Comparison of ENCODE assay signal across 1 cellular context in genomic region chr20:58990651-58991445, GRCh38.
TF ChIP-seq lines count a peak whose summit lies in the region.

No MANE protein-coding gene starts in this region.

TF ChIP-seq in GM23338, 12 proteins besides CTCF, POLR2A, EP300 and RAD21:
- TF ChIP-seq REST (IDR thresholded peaks at IDR 0.05; ENCODE audit: unreplicated experiment) (no peak), STAT1 (IDR thresholded peaks at IDR 0.05; ENCODE audit: unreplicated experiment) (no peak), JUNB (IDR thresholded peaks at IDR 0.05; ENCODE audit: unreplicated experiment) (no peak), ZNF114 (CRISPR knock-in tag; IDR thresholded peaks at IDR 0.05) (no peak), EZH2phosphoT487 (IDR thresholded peaks at IDR 0.05; ENCODE audit: unreplicated experiment) (no peak), POLR2AphosphoS5 (IDR thresholded peaks at IDR 0.05; ENCODE audit: low read depth) (no peak), CREB1 (CRISPR knock-in tag; IDR thresholded peaks at IDR 0.05; ENCODE audit: low read depth) (no peak), ETS1 (IDR thresholded peaks at IDR 0.05) (no peak), ZNF331 (CRISPR knock-in tag; IDR thresholded peaks at IDR 0.05; ENCODE audit: low read depth) (no peak), NANOG (IDR thresholded peaks at IDR 0.05; ENCODE audit: borderline replicate concordance) (no peak), EZH2 (IDR thresholded peaks at IDR 0.05; ENCODE audit: low read depth, unreplicated experiment) (no peak)
- TF ChIP-seq, protein P1, sequence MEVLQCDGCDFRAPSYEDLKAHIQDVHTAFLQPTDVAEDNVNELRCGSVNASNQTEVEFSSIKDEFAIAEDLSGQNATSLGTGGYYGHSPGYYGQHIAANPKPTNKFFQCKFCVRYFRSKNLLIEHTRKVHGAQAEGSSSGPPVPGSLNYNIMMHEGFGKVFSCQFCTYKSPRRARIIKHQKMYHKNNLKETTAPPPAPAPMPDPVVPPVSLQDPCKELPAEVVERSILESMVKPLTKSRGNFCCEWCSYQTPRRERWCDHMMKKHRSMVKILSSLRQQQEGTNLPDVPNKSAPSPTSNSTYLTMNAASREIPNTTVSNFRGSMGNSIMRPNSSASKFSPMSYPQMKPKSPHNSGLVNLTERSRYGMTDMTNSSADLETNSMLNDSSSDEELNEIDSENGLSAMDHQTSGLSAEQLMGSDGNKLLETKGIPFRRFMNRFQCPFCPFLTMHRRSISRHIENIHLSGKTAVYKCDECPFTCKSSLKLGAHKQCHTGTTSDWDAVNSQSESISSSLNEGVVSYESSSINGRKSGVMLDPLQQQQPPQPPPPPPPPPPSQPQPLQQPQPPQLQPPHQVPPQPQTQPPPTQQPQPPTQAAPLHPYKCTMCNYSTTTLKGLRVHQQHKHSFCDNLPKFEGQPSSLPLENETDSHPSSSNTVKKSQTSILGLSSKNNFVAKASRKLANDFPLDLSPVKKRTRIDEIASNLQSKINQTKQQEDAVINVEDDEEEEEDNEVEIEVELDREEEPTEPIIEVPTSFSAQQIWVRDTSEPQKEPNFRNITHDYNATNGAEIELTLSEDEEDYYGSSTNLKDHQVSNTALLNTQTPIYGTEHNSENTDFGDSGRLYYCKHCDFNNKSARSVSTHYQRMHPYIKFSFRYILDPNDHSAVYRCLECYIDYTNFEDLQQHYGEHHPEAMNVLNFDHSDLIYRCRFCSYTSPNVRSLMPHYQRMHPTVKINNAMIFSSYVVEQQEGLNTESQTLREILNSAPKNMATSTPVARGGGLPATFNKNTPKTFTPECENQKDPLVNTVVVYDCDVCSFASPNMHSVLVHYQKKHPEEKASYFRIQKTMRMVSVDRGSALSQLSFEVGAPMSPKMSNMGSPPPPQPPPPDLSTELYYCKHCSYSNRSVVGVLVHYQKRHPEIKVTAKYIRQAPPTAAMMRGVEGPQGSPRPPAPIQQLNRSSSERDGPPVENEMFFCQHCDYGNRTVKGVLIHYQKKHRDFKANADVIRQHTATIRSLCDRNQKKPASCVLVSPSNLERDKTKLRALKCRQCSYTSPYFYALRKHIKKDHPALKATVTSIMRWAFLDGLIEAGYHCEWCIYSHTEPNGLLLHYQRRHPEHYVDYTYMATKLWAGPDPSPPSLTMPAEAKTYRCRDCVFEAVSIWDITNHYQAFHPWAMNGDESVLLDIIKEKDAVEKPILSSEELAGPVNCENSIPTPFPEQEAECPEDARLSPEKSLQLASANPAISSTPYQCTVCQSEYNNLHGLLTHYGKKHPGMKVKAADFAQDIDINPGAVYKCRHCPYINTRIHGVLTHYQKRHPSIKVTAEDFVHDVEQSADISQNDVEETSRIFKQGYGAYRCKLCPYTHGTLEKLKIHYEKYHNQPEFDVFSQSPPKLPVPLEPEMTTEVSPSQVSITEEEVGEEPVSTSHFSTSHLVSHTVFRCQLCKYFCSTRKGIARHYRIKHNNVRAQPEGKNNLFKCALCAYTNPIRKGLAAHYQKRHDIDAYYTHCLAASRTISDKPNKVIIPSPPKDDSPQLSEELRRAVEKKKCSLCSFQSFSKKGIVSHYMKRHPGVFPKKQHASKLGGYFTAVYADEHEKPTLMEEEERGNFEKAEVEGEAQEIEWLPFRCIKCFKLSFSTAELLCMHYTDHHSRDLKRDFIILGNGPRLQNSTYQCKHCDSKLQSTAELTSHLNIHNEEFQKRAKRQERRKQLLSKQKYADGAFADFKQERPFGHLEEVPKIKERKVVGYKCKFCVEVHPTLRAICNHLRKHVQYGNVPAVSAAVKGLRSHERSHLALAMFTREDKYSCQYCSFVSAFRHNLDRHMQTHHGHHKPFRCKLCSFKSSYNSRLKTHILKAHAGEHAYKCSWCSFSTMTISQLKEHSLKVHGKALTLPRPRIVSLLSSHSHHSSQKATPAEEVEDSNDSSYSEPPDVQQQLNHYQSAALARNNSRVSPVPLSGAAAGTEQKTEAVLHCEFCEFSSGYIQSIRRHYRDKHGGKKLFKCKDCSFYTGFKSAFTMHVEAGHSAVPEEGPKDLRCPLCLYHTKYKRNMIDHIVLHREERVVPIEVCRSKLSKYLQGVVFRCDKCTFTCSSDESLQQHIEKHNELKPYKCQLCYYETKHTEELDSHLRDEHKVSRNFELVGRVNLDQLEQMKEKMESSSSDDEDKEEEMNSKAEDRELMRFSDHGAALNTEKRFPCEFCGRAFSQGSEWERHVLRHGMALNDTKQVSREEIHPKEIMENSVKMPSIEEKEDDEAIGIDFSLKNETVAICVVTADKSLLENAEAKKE (CRISPR knock-in tag; IDR thresholded peaks at IDR 0.05): no peak
